11 cellular contexts compared by ENCODE assay signal in the genomic region with DNA sequence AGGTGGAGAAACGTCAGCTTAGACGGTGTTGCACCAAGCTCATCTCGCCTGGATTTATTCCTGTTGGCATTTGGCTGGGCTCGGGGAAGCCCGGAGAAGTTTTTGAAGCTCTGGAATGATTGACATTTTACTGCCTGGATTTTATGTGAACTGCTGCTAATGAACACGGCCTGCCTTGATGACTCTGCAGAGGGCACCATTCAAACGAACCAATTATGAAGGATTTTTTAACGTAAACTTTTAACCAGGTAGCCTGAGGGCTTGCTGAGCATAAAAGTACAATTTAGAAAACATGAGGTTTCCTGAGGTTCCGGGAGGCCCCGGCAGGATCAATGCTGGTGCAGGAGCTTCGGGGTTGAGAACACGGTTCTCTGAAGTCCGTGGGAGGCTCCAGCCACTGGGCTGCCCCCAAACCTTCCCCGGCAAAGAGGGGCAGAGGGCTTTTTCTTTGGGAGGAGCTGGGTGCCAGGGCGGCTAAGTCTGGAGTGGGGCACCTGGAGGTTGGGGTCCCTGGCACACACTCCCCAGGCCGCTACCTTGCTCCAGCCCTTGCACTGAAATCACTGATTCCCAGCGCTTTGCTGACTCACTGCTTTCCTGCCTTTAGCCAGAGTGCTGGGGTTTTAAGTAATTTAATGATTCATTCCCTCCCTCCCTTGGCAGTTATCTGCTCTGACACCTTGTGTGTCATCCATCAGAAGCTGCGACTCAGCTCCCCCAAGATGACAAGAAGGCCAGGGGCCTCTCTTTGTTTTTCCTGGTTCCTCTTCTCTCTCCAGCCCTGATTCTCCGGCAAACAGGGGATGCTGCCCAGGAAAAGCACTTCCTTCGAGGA.
A peak's percentile ranks its signal among the peaks of the same experiment; 100 is the strongest.
DNase-seq lines count a peak whose midpoint lies in the region; FAIRE-seq and TF ChIP-seq lines count a peak whose summit lies in the region.
"Had no signal": no experiment of that assay in that cellular context is flagged by ENCODE, and none has a peak within 500 bp of the region (broad histone marks: within the 10 kb centered on the region; RNA-seq: fewer than 3 reads in every experiment).

No MANE protein-coding gene starts in this region.

- H3K27me3 ChIP-seq in bronchial epithelial cell (ENCODE audit: control insufficient read depth, insufficient read depth, low read length) (no peaks in the 10 kb centered on the region), mesendoderm (ENCODE audit: insufficient read depth, low read length, poor library complexity) (no peaks in the 10 kb centered on the region)
- no peaks in the 10 kb centered on the region for H3K27me3 ChIP-seq in effector memory CD4-positive, alpha-beta T cell (replicated peaks; ENCODE audit: control insufficient read depth, insufficient read depth, low read length, poor library complexity, severe bottlenecking)

- no peaks in the 10 kb centered on the region for H3K4me1 ChIP-seq in mesendoderm (ENCODE audit: control insufficient read depth, low read depth, low read length)
- no peaks in the 10 kb centered on the region for H3K4me1 ChIP-seq in effector memory CD4-positive, alpha-beta T cell (ENCODE audit: control insufficient read depth, insufficient read depth, low read length, poor library complexity, severe bottlenecking)

- no peak overlapping the region for H3K27ac ChIP-seq in mesendoderm (ENCODE audit: low read depth, low read length)
- H3K27ac ChIP-seq in effector memory CD4-positive, alpha-beta T cell (ENCODE audit: insufficient read depth, low read length, poor library complexity, severe bottlenecking): no peak overlapping the region
- H3K27ac ChIP-seq: neutrophil had no signal

- H2BK120ac ChIP-seq in mesendoderm (ENCODE audit: low read depth, low read length): no peak overlapping the region

- TF ChIP-seq POLR2A in GM12892 (IDR thresholded peaks at IDR 0.05; ENCODE audit: low read depth, low read length): no peak

- CTCF ChIA-PET in Calu3 (lab: Charles Lee): no interaction called here

- H3K79me1 ChIP-seq in mesendoderm (ENCODE audit: low read length): no peaks in the 10 kb centered on the region

- peak overlapping the region; percentile 65 for H3K4ac ChIP-seq in mesendoderm (ENCODE audit: low read depth, low read length)

- H3K4me3 ChIP-seq in bronchial epithelial cell (ENCODE audit: low read depth, low read length) (no peak overlapping the region), mesendoderm (ENCODE audit: low read length) (no peak overlapping the region)
- H3K4me3 ChIP-seq in effector memory CD4-positive, alpha-beta T cell (ENCODE audit: insufficient read depth, low read depth, low read length, poor library complexity, severe bottlenecking): no peak overlapping the region

- H3K23ac ChIP-seq in mesendoderm (ENCODE audit: low read length): no peak overlapping the region

- no CpG with 5 or more reads among the region's 20 CpGs for WGBS in mesendoderm (ENCODE audit: extremely low coverage, insufficient coverage, low lambda C conversion rate)

- no peak for TF ChIP-seq CTCF in bronchial epithelial cell (IDR thresholded peaks at IDR 0.05; ENCODE audit: insufficient read depth, low read length, severe bottlenecking)
- no peak for TF ChIP-seq CTCF in Calu3 (IDR thresholded peaks at IDR 0.05; ENCODE audit: unreplicated experiment)

- no peak overlapping the region for H3K4me2 ChIP-seq in mesendoderm (ENCODE audit: low read length)

- H2BK15ac ChIP-seq in mesendoderm (replicated peaks; ENCODE audit: low read depth): peak overlapping the region; percentile 1

- no peak overlapping the region for H3K27ac Mint-ChIP-seq in Calu3 (ENCODE audit: unreplicated experiment)

- H3K36me3 ChIP-seq in bronchial epithelial cell (ENCODE audit: control insufficient read depth, insufficient read depth, low read length): no peaks in the 10 kb centered on the region
- H3K36me3 ChIP-seq in mesendoderm (ENCODE audit: control insufficient read depth, insufficient read depth, low read length): no peaks in the 10 kb centered on the region
- H3K36me3 ChIP-seq in effector memory CD4-positive, alpha-beta T cell (ENCODE audit: control insufficient read depth, insufficient read depth, low read length): no peaks in the 10 kb centered on the region
- H3K36me3 ChIP-seq: neutrophil had no signal

- H2AK5ac ChIP-seq in mesendoderm (ENCODE audit: low read length): no peak overlapping the region

- no peak overlapping the region for H3K4me3 Mint-ChIP-seq in Calu3 (ENCODE audit: low read depth, unreplicated experiment)

- no peaks in the 10 kb centered on the region for H3K36me3 Mint-ChIP-seq in Calu3 (ENCODE audit: insufficient read depth, unreplicated experiment)

- DNase-seq in Daoy (ENCODE audit: low read depth): peak; percentile 89
- DNase-seq in MV-4-11 (lab: John Stamatoyannopoulos, UW): peak; percentile 91
- peak; percentile 91 for DNase-seq in bronchial epithelial cell (ENCODE audit: low read depth)
- peak; percentile 80 for DNase-seq in mesendoderm
- DNase-seq in effector memory CD4-positive, alpha-beta T cell: no peak
- no peak for DNase-seq in stimulated activated CD4-positive, alpha-beta T cell treated with anti-CD3 and anti-CD28 coated beads, Interleukin-2, amount 100 ng/mL, for 48 hours
- no peak for DNase-seq in Calu3
- DNase-seq in GM12892 (ENCODE audit: insufficient read length): no peak
- DNase-seq: GDM1 had no signal

- no peak overlapping the region for H2BK5ac ChIP-seq in mesendoderm (ENCODE audit: low read length)

- BruUV-seq in Calu3 (replicated peaks; lab: Mats Ljungman, UMichigan): no TSS peak

- no peaks in the 10 kb centered on the region for H3K4me1 Mint-ChIP-seq in Calu3 (ENCODE audit: low read depth, unreplicated experiment)

- intact Hi-C loops in Calu3 (cut with micrococcal nuclease; ENCODE audit: unreplicated experiment): no loop called here

- H4K5ac ChIP-seq in mesendoderm (ENCODE audit: low read length): no peak overlapping the region

- H4K8ac ChIP-seq in mesendoderm (ENCODE audit: low read depth, low read length): no peak overlapping the region

- no peaks in the 10 kb centered on the region for H3K79me2 ChIP-seq in mesendoderm (ENCODE audit: control insufficient read depth, insufficient read depth, low read length)

- H3K56ac ChIP-seq in mesendoderm (ENCODE audit: low read length): no peak overlapping the region

- H3K9me3 Mint-ChIP-seq in Calu3 (ENCODE audit: low read depth, unreplicated experiment): no peaks in the 10 kb centered on the region

- peak overlapping the region; percentile 25 for H3K18ac ChIP-seq in mesendoderm (ENCODE audit: low read length)

- no peak overlapping the region for H3K9ac ChIP-seq in mesendoderm (ENCODE audit: low read length)

- peaks cover 20% of the 10 kb centered on the region for H3K27me3 Mint-ChIP-seq in Calu3 (ENCODE audit: unreplicated experiment)

- FAIRE-seq in bronchial epithelial cell (lab: Jason Lieb, UNC): peak; percentile 13
- FAIRE-seq in GM12892 (lab: Jason Lieb, UNC): no peak
- FAIRE-seq: frontal cortex had no signal

- no peaks in the 10 kb centered on the region for H3K9me3 ChIP-seq in effector memory CD4-positive, alpha-beta T cell (ENCODE audit: control insufficient read depth, low read length)
- H3K9me3 ChIP-seq: neutrophil had no signal

Comparison
In these comparisons a context has a peak if more than half of its experiments do, and no peak if none do; other contexts are left out.
1. DNase-seq: peak in Daoy (single experiment), MV-4-11 (single experiment), bronchial epithelial cell (single experiment) and mesendoderm (single experiment); none in effector memory CD4-positive, alpha-beta T cell (0 of 3), stimulated activated CD4-positive, alpha-beta T cell treated with anti-CD3 and anti-CD28 coated beads, Interleukin-2, amount 100 ng/mL, for 48 hours (0 of 2), Calu3 (single experiment) and GM12892 (single experiment).